9 cellular contexts compared by ENCODE assay signal in the genomic region with DNA sequence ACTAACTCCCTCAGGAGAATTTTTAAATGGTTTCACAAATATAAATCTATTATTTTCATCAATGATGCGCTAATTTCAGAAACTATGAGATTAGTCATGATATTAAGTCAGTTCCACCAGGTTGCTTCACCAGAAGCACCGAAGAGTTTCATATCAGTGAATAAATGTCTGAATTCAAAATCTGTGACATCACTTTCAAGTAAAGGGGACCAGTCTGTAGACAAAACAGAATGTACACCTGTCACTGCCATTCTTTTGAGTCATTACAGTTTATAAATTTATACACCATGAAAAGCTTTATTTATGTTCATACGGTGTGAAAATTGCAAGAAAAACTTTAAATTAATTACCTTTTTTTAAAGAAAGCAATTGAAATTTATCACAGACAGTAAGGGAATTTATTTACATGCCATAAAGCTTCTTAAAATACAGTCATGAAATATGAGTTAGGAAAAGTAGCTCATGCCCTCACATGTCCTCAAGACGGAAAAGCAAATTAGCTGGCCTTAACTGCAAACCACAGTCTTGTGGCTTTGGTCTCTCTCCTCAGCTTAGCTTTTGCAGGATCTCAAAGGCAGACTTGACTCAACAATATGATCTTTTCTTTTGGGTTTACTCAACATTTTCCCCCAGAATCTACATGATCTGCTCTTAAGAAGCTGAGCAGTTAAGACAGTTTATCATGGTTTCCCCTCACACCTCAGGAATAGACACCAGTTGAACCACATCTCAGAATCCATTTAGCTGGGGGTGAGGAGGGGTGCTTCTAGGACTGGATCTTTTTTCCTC.
DNase-seq lines count a peak whose midpoint lies in the region; ATAC-seq and TF ChIP-seq lines count a peak whose summit lies in the region.
"Had no signal": no experiment of that assay in that cellular context is flagged by ENCODE, and none has a peak within 500 bp of the region (broad histone marks: within the 10 kb centered on the region; RNA-seq: fewer than 3 reads in every experiment).

No MANE protein-coding gene starts in this region.

- 66% methylated on average over 4 of the region's 4 CpGs for WGBS in prostate gland

- no peak for TF ChIP-seq POLR2A in prostate gland (IDR thresholded peaks at IDR 0.05)

- H3K4me1 Mint-ChIP-seq in activated T-cell treated with anti-CD3 and anti-CD28 coated beads, Interleukin-2, amount 50 U/mL, for 4 hours (ENCODE audit: low read depth) = no peaks in the 10 kb centered on the region

- peaks cover 2% of the 10 kb centered on the region for H3K27me3 Mint-ChIP-seq in activated T-cell treated with anti-CD3 and anti-CD28 coated beads, Interleukin-2, amount 50 U/mL, for 4 hours (ENCODE audit: low read depth)

- no peaks in the 10 kb centered on the region for H3K4me1 ChIP-seq in prostate gland (replicated peaks)

- H3K36me3 Mint-ChIP-seq in activated T-cell treated with anti-CD3 and anti-CD28 coated beads, Interleukin-2, amount 50 U/mL, for 4 hours (ENCODE audit: insufficient read depth) = no peaks in the 10 kb centered on the region

- H3K4me3 ChIP-seq in prostate gland = no peak overlapping the region
- H3K4me3 ChIP-seq: K562 had no signal

- H3K36me3 ChIP-seq in prostate gland = no peaks in the 10 kb centered on the region

- no peak overlapping the region for H3K27ac ChIP-seq in prostate gland

- H3K4me3 Mint-ChIP-seq in activated T-cell treated with anti-CD3 and anti-CD28 coated beads, Interleukin-2, amount 50 U/mL, for 4 hours = no peak overlapping the region

- no peaks in the 10 kb centered on the region for H3K27me3 ChIP-seq in prostate gland (replicated peaks; ENCODE audit: insufficient read depth)

- H3K9me3 Mint-ChIP-seq in activated T-cell treated with anti-CD3 and anti-CD28 coated beads, Interleukin-2, amount 50 U/mL, for 4 hours = no peaks in the 10 kb centered on the region

- no peak for DNase-seq in activated CD4-positive, CD25-positive, alpha-beta regulatory T cell (lab: John Stamatoyannopoulos, UW)
- peak; percentile 91 for DNase-seq in M059J (ENCODE audit: low read depth)
- peak; percentile 91 for DNase-seq in myocyte (ENCODE audit: low read depth)
- no peak for DNase-seq in prostate gland (ENCODE audit: low spot score)
- no peak for DNase-seq in activated T-cell treated with anti-CD3 and anti-CD28 coated beads, Interleukin-2, amount 50 U/mL, for 4 hours
- no peak for DNase-seq in activated gamma-delta T cell treated with Interleukin-2 at 50 U/mL for 16 hours

- no peak for TF ChIP-seq CTCF in prostate gland (IDR thresholded peaks at IDR 0.05)

- no peaks in the 10 kb centered on the region for H3K9me3 ChIP-seq in prostate gland

- peak; percentile 35 to 60 for ATAC-seq in activated CD4-positive, CD25-positive, alpha-beta regulatory T cell treated with anti-CD3 and anti-CD28 coated beads, Interleukin-2, amount 50 U/mL, for 24 hours
- peak; percentile 89 for ATAC-seq in HG02763 (IDR thresholded peaks at IDR 0.05; ENCODE audit: unreplicated experiment)
- no peak for ATAC-seq in activated T-cell treated with anti-CD3 and anti-CD28 coated beads, Interleukin-2, amount 50 U/mL, for 4 hours
- ATAC-seq: K562 had no signal

- intact Hi-C loops in prostate gland (cut with DNase I) = no loop called here

Comparison
In these comparisons a context has a peak if more than half of its experiments do, and no peak if none do; other contexts are left out.
1. ATAC-seq: peak in activated CD4-positive, CD25-positive, alpha-beta regulatory T cell treated with anti-CD3 and anti-CD28 coated beads, Interleukin-2, amount 50 U/mL, for 24 hours (2 of 2) and HG02763 (single experiment); none in activated T-cell treated with anti-CD3 and anti-CD28 coated beads, Interleukin-2, amount 50 U/mL, for 4 hours (0 of 2).
2. DNase-seq: peak in M059J (single experiment) and myocyte (single experiment); none in activated CD4-positive, CD25-positive, alpha-beta regulatory T cell (0 of 4), prostate gland (single experiment), activated T-cell treated with anti-CD3 and anti-CD28 coated beads, Interleukin-2, amount 50 U/mL, for 4 hours (single experiment) and activated gamma-delta T cell treated with Interleukin-2 at 50 U/mL for 16 hours (single experiment).